Comparison of ENCODE assay signal across 17 cellular contexts in the genomic region with DNA sequence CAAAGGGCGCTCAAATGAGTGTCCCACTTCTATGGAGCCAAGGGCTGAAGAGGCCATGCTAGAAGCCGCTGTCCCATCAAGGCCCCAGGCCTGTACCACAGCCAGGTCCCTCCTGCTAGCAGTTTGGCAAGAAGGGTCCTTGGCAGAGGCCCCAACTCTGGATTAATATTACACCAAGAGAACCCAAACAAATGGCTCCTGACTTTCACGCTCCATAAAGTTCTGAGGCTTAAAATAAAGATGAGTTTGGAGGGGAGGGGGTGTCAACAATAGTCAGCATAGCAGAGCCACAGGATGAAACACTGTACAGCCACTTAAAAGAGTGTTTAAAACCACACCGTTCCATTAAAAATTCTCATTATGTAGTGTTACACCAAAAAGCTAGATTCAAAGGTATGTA. TPM values are rescaled to one million over a fixed set of nuclear protein-coding genes. Genes with fewer than 3 reads are reported as not detected.
DNase-seq lines count a peak whose midpoint lies in the region; ATAC-seq, FAIRE-seq and TF ChIP-seq lines count a peak whose summit lies in the region.
"Had no signal": no experiment of that assay in that cellular context is flagged by ENCODE, and none has a peak within 500 bp of the region (broad histone marks: within the 10 kb centered on the region; RNA-seq: fewer than 3 reads in every experiment).

No MANE protein-coding gene starts in this region.

- H3K27me3 ChIP-seq in esophagus muscularis mucosa (no peaks in the 10 kb centered on the region), pancreas (no peaks in the 10 kb centered on the region), colonic mucosa (no peaks in the 10 kb centered on the region)

- peak overlapping the region; percentile 98 to 100 (median 100) for H3K27ac ChIP-seq in esophagus muscularis mucosa (replicated peaks in 1 of 4)
- peak overlapping the region in 2 of 4 donors; percentile 33 to 47 for H3K27ac ChIP-seq in pancreas
- no peak overlapping the region for H3K27ac ChIP-seq in colonic mucosa
- H3K27ac ChIP-seq: lower lobe of right lung, parathyroid adenoma had no signal

- no peak for FAIRE-seq in pancreas (lab: Jason Lieb, UNC)

- intact Hi-C loops in esophagus muscularis mucosa (cut with DNase I): no loop called here
- intact Hi-C loops in pancreas (cut with DNase I): no loop called here
- intact Hi-C loops in colonic mucosa (cut with DNase I): no loop called here

- TF ChIP-seq CTCF in esophagus muscularis mucosa (IDR thresholded peaks at IDR 0.05): no peak
- no peak for TF ChIP-seq CTCF in pancreas (IDR thresholded peaks at IDR 0.05)
- TF ChIP-seq CTCF in colonic mucosa (IDR thresholded peaks at IDR 0.05): no peak

- ATAC-seq in pancreas (peak; percentile 26 to 74 (median 45)), HG02571 (IDR thresholded peaks at IDR 0.05; ENCODE audit: unreplicated experiment) (no peak), GM18867 (IDR thresholded peaks at IDR 0.05; ENCODE audit: unreplicated experiment) (no peak)
- ATAC-seq: effector memory CD8-positive, alpha-beta T cell; stimulated activated effector memory CD8-positive, alpha-beta T cell treated with anti-CD3 and anti-CD28 coated beads, Interleukin-12 subunit alpha, Interleukin-12 subunit beta, amount 100 ng/mL, for 72 hours had no signal

- H3K4me3 ChIP-seq in esophagus muscularis mucosa (no peak overlapping the region), pancreas (no peak overlapping the region), colonic mucosa (no peak overlapping the region)
- H3K4me3 ChIP-seq: GM23338, lower lobe of right lung had no signal

- no peaks in the 10 kb centered on the region for H3K9me3 ChIP-seq in esophagus muscularis mucosa
- H3K9me3 ChIP-seq in pancreas: no peaks in the 10 kb centered on the region
- no peaks in the 10 kb centered on the region for H3K9me3 ChIP-seq in colonic mucosa
- H3K9me3 ChIP-seq: lower lobe of right lung had no signal

- DNase-seq in DMS79 treated with DMSO at 0.1 percent for 48 hours (lab: John Stamatoyannopoulos, UW): peak; percentile 78
- peak; percentile 89 for DNase-seq in NCI-H2171 treated with DMSO at 0.1 percent for 48 hours (lab: John Stamatoyannopoulos, UW)
- no peak for DNase-seq in esophagus muscularis mucosa (ENCODE audit: extremely low spot score)
- DNase-seq in pancreas: no peak
- no peak for DNase-seq in colonic mucosa
- DNase-seq in activated CD4-positive, alpha-beta T cell treated with anti-CD3 and anti-CD28 coated beads, Interleukin-2, amount 50 U/mL, for 4 hours: no peak
- DNase-seq: activated CD4-positive, CD25-positive, alpha-beta regulatory T cell treated with anti-CD3 and anti-CD28 coated beads, Interleukin-2, amount 50 U/mL, for 72 hours; activated T-cell treated with anti-CD3 and anti-CD28 coated beads, Interleukin-2, amount 50 U/mL, for 24 hours; AML-193; effector memory CD8-positive, alpha-beta T cell; lower lobe of right lung; MM.1S had no signal

- H3K36me3 ChIP-seq in esophagus muscularis mucosa: no peaks in the 10 kb centered on the region
- H3K36me3 ChIP-seq in pancreas: no peaks in the 10 kb centered on the region
- no peaks in the 10 kb centered on the region for H3K36me3 ChIP-seq in colonic mucosa
- H3K36me3 ChIP-seq: lower lobe of right lung had no signal

- TF ChIP-seq POLR2A in esophagus muscularis mucosa (IDR thresholded peaks at IDR 0.05; ENCODE audit: low read depth): no peak

- TF ChIP-seq EP300 in esophagus muscularis mucosa (IDR thresholded peaks at IDR 0.05): no peak

- WGBS in esophagus muscularis mucosa: 51% methylated on average over 2 of the region's 4 CpGs
- 47 to 54% methylated on average over 4 of the region's 4 CpGs for WGBS in pancreas, 2 donors

- H3K9ac ChIP-seq in colonic mucosa (ENCODE audit: low read depth in 2 of 2, low read length in 2 of 2): no peak overlapping the region
- H3K9ac ChIP-seq: parathyroid adenoma had no signal

- H3K4me1 ChIP-seq in esophagus muscularis mucosa (peaks cover 80 to 100% (median 99%) of the 10 kb centered on the region in 4 donors), pancreas (peaks cover 13 to 22% (median 16%) of the 10 kb centered on the region in 3 donors), colonic mucosa (peaks cover 17% of the 10 kb centered on the region)
- H3K4me1 ChIP-seq: parathyroid adenoma had no signal

RNA-seq across cellular contexts. Expression of gene CUEDC1, which starts 30.5 kb away (rescaled TPM):
- total RNA-seq in esophagus muscularis mucosa (10 to 100 TPM; 30.3 to 72.2 (median 51.2) TPM), pancreas (10 to 100 TPM; 16.5 to 22.5 (median 21.2) TPM), colonic mucosa (10 to 100 TPM; 14.7 to 15.2 TPM)
- 10 to 100 TPM; 26.4 to 30.4 TPM for polyA plus RNA-seq in pancreas

Comparison
In these comparisons a context has a peak if more than half of its experiments do, and no peak if none do; other contexts are left out.
1. DNase-seq: peak in DMS79 treated with DMSO at 0.1 percent for 48 hours (single experiment) and NCI-H2171 treated with DMSO at 0.1 percent for 48 hours (single experiment); none in esophagus muscularis mucosa (single experiment), pancreas (0 of 6), colonic mucosa (single experiment) and activated CD4-positive, alpha-beta T cell treated with anti-CD3 and anti-CD28 coated beads, Interleukin-2, amount 50 U/mL, for 4 hours (0 of 2).
2. ATAC-seq: peak in pancreas (4 of 4); none in HG02571 (single experiment) and GM18867 (single experiment).